In genomic region chr15:74529911-74530310, GRCh38 we compare ENCODE assay signal across 19 cellular contexts. TPM values are rescaled to one million over a fixed set of nuclear protein-coding genes. Genes with fewer than 3 reads are reported as not detected.
A peak's percentile ranks its signal among the peaks of the same experiment; 100 is the strongest.
DNase-seq lines count a peak whose midpoint lies in the region; ATAC-seq and TF ChIP-seq lines count a peak whose summit lies in the region.
"Had no signal": no experiment of that assay in that cellular context is flagged by ENCODE, and none has a peak within 500 bp of the region (broad histone marks: within the 10 kb centered on the region; RNA-seq: fewer than 3 reads in every experiment).

No MANE protein-coding gene starts in this region.

- no peak for TF ChIP-seq CTCF in cardiac muscle cell (IDR thresholded peaks at IDR 0.05; ENCODE audit: low read depth, low read length)
- no peak for TF ChIP-seq CTCF in heart left ventricle (IDR thresholded peaks at IDR 0.05)
- no peak for TF ChIP-seq CTCF in astrocyte of the cerebellum (IDR thresholded peaks at IDR 0.05; ENCODE audit: low read depth, low read length, missing control alignments)
- no peak for TF ChIP-seq CTCF in foreskin fibroblast (IDR thresholded peaks at IDR 0.05; ENCODE audit: low read depth, low read length)

- TF ChIP-seq POLR2A in heart left ventricle (IDR thresholded peaks at IDR 0.05) = no peak

- H3K36me3 ChIP-seq in cardiac muscle cell (no peaks in the 10 kb centered on the region), heart left ventricle (no peaks in the 10 kb centered on the region)
- H3K36me3 ChIP-seq: thoracic aorta had no signal

- intact Hi-C loops in heart left ventricle (cut with DNase I) = no loop called here

- peak in 1 of 2 donors; percentile 88 for DNase-seq in cardiac muscle cell (ENCODE audit: low read depth in 1 of 2, low spot score in 1 of 2)
- no peak for DNase-seq in heart left ventricle
- DNase-seq in astrocyte of the cerebellum (ENCODE audit: low read depth) = peak; percentile 24
- DNase-seq in foreskin fibroblast = peak; percentile 23 to 36
- no peak for DNase-seq in NCI-H345 (lab: John Stamatoyannopoulos, UW)
- no peak for DNase-seq in activated CD4-positive, alpha-beta T cell treated with anti-CD3 and anti-CD28 coated beads, Interleukin-2, amount 50 U/mL, for 4 hours
- DNase-seq in inferior parietal cortex (ENCODE audit: extremely low spot score) = no peak
- no peak for DNase-seq in KG1 (lab: John Stamatoyannopoulos, UW)
- DNase-seq: activated CD8-positive, alpha-beta memory T cell treated with anti-CD3 and anti-CD28 coated beads, Interleukin-2, amount 10 ng/mL, durations not matched to agents 7 days and 5 days; activated naive CD4-positive, alpha-beta T cell treated with anti-CD3 and anti-CD28 coated beads, Interleukin-2, amount 10 ng/mL, durations not matched to agents 7 days and 5 days; Calu3; NCI-H1048; NCI-H446 treated with DMSO at 0.1 percent for 48 hours; nucleus accumbens; stimulated activated CD4-positive, alpha-beta T cell treated with anti-CD3 and anti-CD28 coated beads, Interleukin-12 subunit alpha, Interleukin-12 subunit beta, amount 100 ng/mL, for 4 hours had no signal

- H3K27me3 ChIP-seq in cardiac muscle cell = no peaks in the 10 kb centered on the region
- H3K27me3 ChIP-seq in heart left ventricle = no peaks in the 10 kb centered on the region

- peak overlapping the region; percentile 80 for H3K27ac ChIP-seq in cardiac muscle cell
- peak overlapping the region in 1 of 12 donors; percentile 46 for H3K27ac ChIP-seq in heart left ventricle
- H3K27ac ChIP-seq: A549, HL-60, thoracic aorta had no signal

- H3K4me1 ChIP-seq in cardiac muscle cell (ENCODE audit: low read depth) = peaks cover 11% of the 10 kb centered on the region
- peaks cover 0 to 8% (median 0%) of the 10 kb centered on the region in 12 donors for H3K4me1 ChIP-seq in heart left ventricle

- in situ Hi-C loops in astrocyte of the cerebellum (cut with HindIII; ENCODE audit: low sequenced_read_pairs) = no loop called here

- H3K9me3 ChIP-seq in cardiac muscle cell (ENCODE audit: low read depth) (no peaks in the 10 kb centered on the region), heart left ventricle (no peaks in the 10 kb centered on the region)
- H3K9me3 ChIP-seq: A549, thoracic aorta had no signal

- WGBS in heart left ventricle, 4 donors = 77 to 81% (median 78%) methylated on average over 8 of the region's 8 CpGs

- no peak for ATAC-seq in heart left ventricle
- ATAC-seq: activated CD8-positive, alpha-beta memory T cell treated with anti-CD3 and anti-CD28 coated beads, Interleukin-2, amount 10 ng/mL, durations not matched to agents 7 days and 5 days; Right ventricle myocardium inferior had no signal

- no peak overlapping the region for H3K4me3 ChIP-seq in cardiac muscle cell
- no peak overlapping the region for H3K4me3 ChIP-seq in heart left ventricle
- H3K4me3 ChIP-seq in astrocyte of the cerebellum (ENCODE audit: low read depth, low read length) = no peak overlapping the region
- no peak overlapping the region for H3K4me3 ChIP-seq in foreskin fibroblast (ENCODE audit: low read depth in 1 of 2, low read length in 2 of 2)
- H3K4me3 ChIP-seq: A549, thoracic aorta had no signal

RNA-seq across cellular contexts. Expression of gene ARID3B, which starts 11.1 kb away (rescaled TPM):
- total RNA-seq in cardiac muscle cell (60.7 and 69.8 TPM in 2 replicates), heart left ventricle (1 to 10 TPM; 1.3 to 4.3 (median 2.6) TPM)
- polyA plus RNA-seq in cardiac muscle cell (70.5 and 72.6 TPM in 2 replicates), heart left ventricle (1 to 10 TPM; 1.9 to 2.1 TPM)

Comparison
In these comparisons a context has a peak if more than half of its experiments do, and no peak if none do; other contexts are left out.
1. RNA of gene ARID3B, which starts 11.1 kb away (total RNA-seq): 60.7 to 69.8 TPM in cardiac muscle cell; 1.3 to 4.3 TPM in heart left ventricle; every median in the first group is over 10 times any median in the second.
2. DNase-seq: peak in astrocyte of the cerebellum (single experiment) and foreskin fibroblast (2 of 2); none in heart left ventricle (0 of 5), NCI-H345 (single experiment), activated CD4-positive, alpha-beta T cell treated with anti-CD3 and anti-CD28 coated beads, Interleukin-2, amount 50 U/mL, for 4 hours (0 of 2), inferior parietal cortex (single experiment) and KG1 (single experiment).